19 cellular contexts compared by ENCODE assay signal in genomic region chr5:144202725-144203124, GRCh38. TPM values are rescaled to one million over a fixed set of nuclear protein-coding genes. Genes with fewer than 3 reads are reported as not detected.
"Had no signal": no experiment of that assay in that cellular context is flagged by ENCODE, and none has a peak within 500 bp of the region (broad histone marks: within the 10 kb centered on the region; RNA-seq: fewer than 3 reads in every experiment).

No MANE protein-coding gene starts in this region.

- DNase-seq: activated B cell treated with CpG ODN at 0.5 μM for 24 hours; activated CD4-positive, alpha-beta T cell treated with anti-CD3 and anti-CD28 coated beads for 48 hours; activated CD8-positive, alpha-beta T cell treated with anti-CD3 and anti-CD28 coated beads for 36 hours; activated T-cell treated with anti-CD3 and anti-CD28 coated beads, Interleukin-2, amount 50 U/mL, for 1 hour; dermis blood vessel endothelial cell; effector CD8-positive, alpha-beta T cell; erythroblast; foreskin melanocyte; glutamatergic neuron; left ventricle myocardium inferior; naive thymus-derived CD4-positive, alpha-beta T cell; retina; sigmoid colon; stimulated activated CD4-positive, alpha-beta T cell treated with anti-CD3 and anti-CD28 coated beads, Interleukin-4, amount 100 ng/mL, for 24 hours; stimulated activated naive CD8-positive, alpha-beta T cell treated with anti-CD3 and anti-CD28 coated beads, Interleukin-15, Interleukin-2, amounts not matched to agents 100 U/mL and 50 U/mL, for 24 hours; T-helper 1 cell; upper lobe of right lung had no signal

- H3K36me3 ChIP-seq: left ventricle myocardium inferior, neural progenitor cell, sigmoid colon, upper lobe of right lung had no signal

- H3K4me2 ChIP-seq: hepatocyte, neural progenitor cell had no signal

- H3K9me3 ChIP-seq: left ventricle myocardium inferior, sigmoid colon, upper lobe of right lung had no signal

- H3K27me3 ChIP-seq: hepatocyte had no signal

- H3K4me3 ChIP-seq: hepatocyte, left ventricle myocardium inferior, neural progenitor cell, sigmoid colon, upper lobe of right lung had no signal

- ATAC-seq: activated CD8-positive, alpha-beta T cell treated with anti-CD3 and anti-CD28 coated beads for 36 hours; naive thymus-derived CD4-positive, alpha-beta T cell; stimulated activated naive CD8-positive, alpha-beta T cell treated with anti-CD3 and anti-CD28 coated beads, Interleukin-15, Interleukin-2, amounts not matched to agents 100 U/mL and 50 U/mL, for 24 hours; upper lobe of right lung had no signal

- H3K9ac ChIP-seq: neural progenitor cell had no signal

- H3K79me2 ChIP-seq: hepatocyte had no signal

- H2AFZ ChIP-seq: hepatocyte, neural progenitor cell had no signal

- H3K27ac ChIP-seq: hepatocyte, left ventricle myocardium inferior, neural progenitor cell, sigmoid colon, upper lobe of right lung had no signal

- H3K4me1 ChIP-seq: upper lobe of right lung had no signal

RNA-seq across cellular contexts. Expression of gene KCTD16, which starts 32.1 kb away (rescaled TPM):
- total RNA-seq: activated B cell treated with CpG ODN at 0.5 μM for 24 hours had no signal
